ENCODE assay signal across 29 cellular contexts in genomic region chr6:53424976-53425718, GRCh38.
"Had no signal": no experiment of that assay in that cellular context is flagged by ENCODE, and none has a peak within 500 bp of the region (broad histone marks: within the 10 kb centered on the region; RNA-seq: fewer than 3 reads in every experiment).

No MANE protein-coding gene starts in this region.

- H3K4me3 ChIP-seq: neural progenitor cell, ovary, psoas muscle, skin epidermis, smooth muscle cell, spleen, suprapubic skin, testis, tibial artery, transverse colon, upper lobe of left lung, vagina had no signal

- FAIRE-seq: urothelium cell line had no signal

- H3K4me1 ChIP-seq: neural progenitor cell, parathyroid adenoma, psoas muscle, suprapubic skin, testis, tibial artery, transverse colon, upper lobe of left lung, vagina had no signal

- ATAC-seq: natural killer cell; psoas muscle; right cardiac atrium; sciatic nerve; stimulated activated memory B cell treated with anti-CD40 and anti-IgM and Interleukin-4, amounts not matched to agents 10 μg/mL and 1 μg/mL and 100 μg/mL, for 72 hours; stimulated activated naive CD8-positive, alpha-beta T cell treated with anti-CD3 and anti-CD28 coated beads, Interleukin-15, amount 100 ng/mL, for 72 hours; stimulated activated naive CD8-positive, alpha-beta T cell treated with anti-CD3 and anti-CD28 coated beads, Interleukin-15, Interleukin-2, amounts not matched to agents 100 U/mL and 50 U/mL, for 24 hours had no signal

- H3K27me3 ChIP-seq: neural progenitor cell, ovary, spleen, suprapubic skin, testis, tibial artery, transverse colon, upper lobe of left lung, vagina had no signal

- H3K9ac ChIP-seq: neural progenitor cell, parathyroid adenoma had no signal

- H2AFZ ChIP-seq: neural progenitor cell, parathyroid adenoma had no signal

- H3K9me3 ChIP-seq: ovary, psoas muscle, spleen, suprapubic skin, testis, tibial artery, transverse colon, upper lobe of left lung, vagina had no signal

- DNase-seq: natural killer cell; occipital lobe; ovary; posterior cingulate gyrus; psoas muscle; right cardiac atrium; spleen; stimulated activated CD4-positive, alpha-beta T cell treated with anti-CD3 and anti-CD28 coated beads, Interleukin-12 subunit alpha, Interleukin-12 subunit beta, amount 100 ng/mL, for 4 hours; stimulated activated CD4-positive, alpha-beta T cell treated with anti-CD3 and anti-CD28 coated beads, Interleukin-1b, Interleukin-23, amount 100 ng/mL, for 48 hours; stimulated activated CD4-positive, alpha-beta T cell treated with anti-CD3 and anti-CD28 coated beads, Interleukin-4, amount 100 ng/mL, for 1 hour; stimulated activated CD4-positive, alpha-beta T cell treated with anti-CD3 and anti-CD28 coated beads, Interleukin-4, amount 100 ng/mL, for 4 hours; stimulated activated CD8-positive, alpha-beta memory T cell treated with anti-CD3 and anti-CD28 coated beads, Interleukin-4, amount 100 ng/mL, for 48 hours; stimulated activated naive CD4-positive, alpha-beta T cell; stimulated activated naive CD8-positive, alpha-beta T cell treated with anti-CD3 and anti-CD28 coated beads, Interleukin-15, amount 100 ng/mL, for 72 hours; stimulated activated naive CD8-positive, alpha-beta T cell treated with anti-CD3 and anti-CD28 coated beads, Interleukin-15, Interleukin-2, amounts not matched to agents 100 U/mL and 50 U/mL, for 24 hours; substantia nigra; testis; tibial artery; transverse colon had no signal

- H3K36me3 ChIP-seq: neural progenitor cell, ovary, spleen, suprapubic skin, tibial artery, transverse colon, upper lobe of left lung, vagina had no signal

- H3K27ac ChIP-seq: neural progenitor cell, ovary, parathyroid adenoma, psoas muscle, skin epidermis, spleen, suprapubic skin, testis, tibial artery, transverse colon, upper lobe of left lung, vagina had no signal

- H3K79me2 ChIP-seq: parathyroid adenoma had no signal

- H3K4me2 ChIP-seq: neural progenitor cell, smooth muscle cell had no signal
